In genomic region chr1:144065299-144066060, GRCh38 we compare ENCODE assay signal across 7 cellular contexts.
DNase-seq lines count a peak whose midpoint lies in the region; ATAC-seq and TF ChIP-seq lines count a peak whose summit lies in the region.
"Not testable (repeated sequence)": the region's sequence is repeated elsewhere in the genome, so short reads cannot be mapped to it uniquely, and the experiment has no call there.

No MANE protein-coding gene starts in this region.

- not testable (repeated sequence) for H3K36me3 ChIP-seq in body of pancreas (replicated peaks in 1 of 2; ENCODE audit: insufficient read depth in 1 of 2, low read depth in 2 of 2); right lobe of liver; gastrocnemius medialis; aorta (ENCODE audit: control insufficient read depth in 1 of 2, insufficient read depth in 2 of 2, low read length in 1 of 2)

- ATAC-seq in body of pancreas (peak; percentile 92), Right ventricle myocardium superior (ENCODE audit: poor library complexity) (peak; percentile 97), left ventricle myocardium superior (peak; percentile 97), right lobe of liver (peak; percentile 71 to 81 (median 76)), omental fat pad (ENCODE audit: low FRiP score) (peak; percentile 55), gastrocnemius medialis (peak; percentile 56 to 76), aorta (ENCODE audit: low FRiP score) (peak; percentile 95)

- not testable (repeated sequence) for H3K4me3 ChIP-seq in body of pancreas; right lobe of liver; gastrocnemius medialis; aorta (ENCODE audit: low read length in 2 of 2)

- DNase-seq in body of pancreas; Right ventricle myocardium superior; left ventricle myocardium superior; right lobe of liver; omental fat pad (ENCODE audit: low spot score); gastrocnemius medialis; aorta: not testable (repeated sequence)

- WGBS in body of pancreas, 2 donors, result no CpG with 5 or more reads among the region's 5 CpGs
- no CpG with 5 or more reads among the region's 5 CpGs for WGBS in right lobe of liver (ENCODE audit: insufficient coverage, low coverage, low lambda C conversion rate, missing lambda C conversion rate)
- no CpG with 5 or more reads among the region's 5 CpGs for WGBS in aorta, 2 donors

- H3K4me1 ChIP-seq in body of pancreas; right lobe of liver; gastrocnemius medialis; aorta (ENCODE audit: control insufficient read depth in 1 of 2, insufficient read depth in 2 of 2, low read length in 2 of 2): not testable (repeated sequence)

- not testable (repeated sequence) for H3K27me3 ChIP-seq in body of pancreas; right lobe of liver; gastrocnemius medialis; aorta (ENCODE audit: control insufficient read depth in 1 of 2, insufficient read depth in 2 of 2, low read length in 1 of 2)

- H3K9me3 ChIP-seq in body of pancreas; right lobe of liver; gastrocnemius medialis; aorta (ENCODE audit: control insufficient read depth, low read length): not testable (repeated sequence)

- in situ Hi-C loops in gastrocnemius medialis (cut with MboI; ENCODE audit: low sequenced_read_pairs in 4 of 4), result not testable (repeated sequence)

- intact Hi-C loops in body of pancreas (cut with DNase I); Right ventricle myocardium superior (cut with DNase I); left ventricle myocardium superior (cut with micrococcal nuclease); right lobe of liver (cut with DNase I); gastrocnemius medialis (cut with DNase I; ENCODE audit: low total_unique reads); aorta (cut with DNase I): not testable (repeated sequence)

- TF ChIP-seq CTCF in body of pancreas (IDR thresholded peaks at IDR 0.05); right lobe of liver (IDR thresholded peaks at IDR 0.05); omental fat pad (IDR thresholded peaks at IDR 0.05); gastrocnemius medialis (IDR thresholded peaks at IDR 0.05 in 4 of 5, conservative IDR thresholded peaks at IDR 0.05 in 1 of 5): not testable (repeated sequence)

- not testable (repeated sequence) for TF ChIP-seq POLR2A in body of pancreas (IDR thresholded peaks at IDR 0.05); right lobe of liver (IDR thresholded peaks at IDR 0.05); gastrocnemius medialis (IDR thresholded peaks at IDR 0.05)

- H3K27ac ChIP-seq in body of pancreas; right lobe of liver; gastrocnemius medialis; aorta (ENCODE audit: low read depth in 1 of 2, low read length in 2 of 2): not testable (repeated sequence)
